Comparison of ENCODE assay signal across 8 cellular contexts in the genomic region with DNA sequence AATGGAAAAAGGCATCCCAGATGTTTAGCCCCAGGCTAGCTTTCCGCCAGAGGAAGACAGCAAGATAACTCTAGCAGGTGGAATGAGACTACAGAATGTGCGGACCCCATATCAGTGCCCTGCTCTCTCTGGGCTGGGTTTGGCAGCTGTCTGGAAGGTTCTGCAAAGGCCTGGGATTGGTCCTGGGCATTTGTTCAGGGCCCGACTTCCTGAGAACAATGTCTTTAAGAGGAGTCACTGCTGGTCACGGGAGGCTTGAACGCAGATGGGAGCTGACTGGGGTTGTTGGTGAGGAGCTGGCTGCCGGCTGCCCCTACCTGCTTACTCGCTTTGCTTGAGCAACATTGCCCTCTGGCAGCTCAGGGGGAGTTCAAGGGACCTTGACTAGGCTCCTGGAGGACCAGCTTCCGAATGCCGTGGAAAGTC.
DNase-seq lines count a peak whose midpoint lies in the region; ATAC-seq and TF ChIP-seq lines count a peak whose summit lies in the region.

No MANE protein-coding gene starts in this region.

- H3K4me3 ChIP-seq in breast epithelium (no peak overlapping the region), tibial artery (no peak overlapping the region), body of pancreas (no peak overlapping the region)

- no peak overlapping the region for H3K4me3 Mint-ChIP-seq in activated CD4-positive, alpha-beta T cell treated with anti-CD3 and anti-CD28 coated beads, Interleukin-2, amount 10 ng/mL, durations not matched to agents 7 days and 5 days

- H3K27me3 Mint-ChIP-seq in activated CD4-positive, alpha-beta T cell treated with anti-CD3 and anti-CD28 coated beads, Interleukin-2, amount 10 ng/mL, durations not matched to agents 7 days and 5 days = no peaks in the 10 kb centered on the region

- WGBS in body of pancreas, 2 donors = 79 to 84% methylated on average over 8 to 9 of the region's 9 CpGs

- no peaks in the 10 kb centered on the region for H3K36me3 Mint-ChIP-seq in activated CD4-positive, alpha-beta T cell treated with anti-CD3 and anti-CD28 coated beads, Interleukin-2, amount 10 ng/mL, durations not matched to agents 7 days and 5 days (ENCODE audit: low read depth)

- TF ChIP-seq CTCF in breast epithelium (IDR thresholded peaks at IDR 0.05) = no peak
- TF ChIP-seq CTCF in tibial artery (IDR thresholded peaks at IDR 0.05) = no peak
- TF ChIP-seq CTCF in body of pancreas (IDR thresholded peaks at IDR 0.05) = no peak

- no peak overlapping the region for H3K27ac Mint-ChIP-seq in activated CD4-positive, alpha-beta T cell treated with anti-CD3 and anti-CD28 coated beads, Interleukin-2, amount 10 ng/mL, durations not matched to agents 7 days and 5 days

- POLR2A ChIA-PET in activated CD4-positive, alpha-beta T cell treated with anti-CD3 and anti-CD28 coated beads, Interleukin-2, amount 10 ng/mL, durations not matched to agents 7 days and 5 days (lab: Charles Lee) = no interaction called here

- peaks cover 0 to 7% of the 10 kb centered on the region in 2 donors for H3K9me3 ChIP-seq in breast epithelium
- no peaks in the 10 kb centered on the region for H3K9me3 ChIP-seq in tibial artery
- H3K9me3 ChIP-seq in body of pancreas = no peaks in the 10 kb centered on the region

- peak overlapping the region; percentile 38 to 77 for H3K27ac ChIP-seq in breast epithelium
- H3K27ac ChIP-seq in tibial artery = peak overlapping the region; percentile 81 to 88
- peak overlapping the region in 1 of 4 donors; percentile 20 for H3K27ac ChIP-seq in body of pancreas

- H3K36me3 ChIP-seq in breast epithelium (no peaks in the 10 kb centered on the region), tibial artery (peaks cover 0 to 28% (median 16%) of the 10 kb centered on the region in 3 donors), body of pancreas (replicated peaks in 1 of 2; ENCODE audit: insufficient read depth in 1 of 2, low read depth in 2 of 2) (peaks cover 0 to 2% of the 10 kb centered on the region in 2 donors)

- CTCF ChIA-PET in activated CD4-positive, alpha-beta T cell treated with anti-CD3 and anti-CD28 coated beads, Interleukin-2, amount 10 ng/mL, durations not matched to agents 7 days and 5 days (lab: Charles Lee) = interaction anchor here (1.7 kb wide), 1 partner anchor 18 kb away, joined by 3 read pairs; no protein-coding TSS in a partner anchor

- DNase-seq in DMS53 (lab: John Stamatoyannopoulos, UW) (peak; percentile 56), DMS53 treated with DMSO at 0.1 percent for 48 hours (lab: John Stamatoyannopoulos, UW; ENCODE audit: unreplicated experiment) (no peak), breast epithelium (ENCODE audit: low spot score in 2 of 2) (no peak), left kidney (ENCODE audit: low read depth, low spot score) (peak; percentile 42), tibial artery (peak; percentile 55 to 83), body of pancreas (no peak)
- DNase-seq in stimulated activated naive CD8-positive, alpha-beta T cell treated with anti-CD3 and anti-CD28 coated beads, Interleukin-15, Interleukin-2, amounts not matched to agents 100 U/mL and 50 U/mL, for 24 hours = no peak
- DNase-seq in activated CD4-positive, alpha-beta T cell treated with anti-CD3 and anti-CD28 coated beads, Interleukin-2, amount 10 ng/mL, durations not matched to agents 7 days and 5 days = no peak

- no peak for ATAC-seq in body of pancreas
- ATAC-seq in stimulated activated naive CD8-positive, alpha-beta T cell treated with anti-CD3 and anti-CD28 coated beads, Interleukin-15, Interleukin-2, amounts not matched to agents 100 U/mL and 50 U/mL, for 24 hours = no peak

- intact Hi-C loops in breast epithelium (cut with DNase I; ENCODE audit: low total_unique reads) (no loop called here), tibial artery (cut with DNase I; ENCODE audit: low total_unique reads) (no loop called here), body of pancreas (cut with DNase I) (no loop called here)

- no peaks in the 10 kb centered on the region for H3K4me1 ChIP-seq in breast epithelium
- H3K4me1 ChIP-seq in tibial artery = peaks cover 0 to 51% (median 49%) of the 10 kb centered on the region in 4 donors
- peaks cover 23% of the 10 kb centered on the region for H3K4me1 ChIP-seq in body of pancreas

- H3K9me3 Mint-ChIP-seq in activated CD4-positive, alpha-beta T cell treated with anti-CD3 and anti-CD28 coated beads, Interleukin-2, amount 10 ng/mL, durations not matched to agents 7 days and 5 days = peaks cover 4% of the 10 kb centered on the region

- TF ChIP-seq POLR2A in breast epithelium (IDR thresholded peaks at IDR 0.05) (no peak), body of pancreas (IDR thresholded peaks at IDR 0.05) (no peak)

- no peaks in the 10 kb centered on the region for H3K4me1 Mint-ChIP-seq in activated CD4-positive, alpha-beta T cell treated with anti-CD3 and anti-CD28 coated beads, Interleukin-2, amount 10 ng/mL, durations not matched to agents 7 days and 5 days

- H3K27me3 ChIP-seq in breast epithelium = no peaks in the 10 kb centered on the region
- no peaks in the 10 kb centered on the region for H3K27me3 ChIP-seq in tibial artery
- H3K27me3 ChIP-seq in body of pancreas = no peaks in the 10 kb centered on the region

Comparison
In these comparisons a context has a peak if more than half of its experiments do, and no peak if none do; other contexts are left out.
1. DNase-seq: peak in DMS53 (single experiment), left kidney (single experiment) and tibial artery (2 of 2); none in DMS53 treated with DMSO at 0.1 percent for 48 hours (single experiment), breast epithelium (0 of 2), body of pancreas (0 of 4), stimulated activated naive CD8-positive, alpha-beta T cell treated with anti-CD3 and anti-CD28 coated beads, Interleukin-15, Interleukin-2, amounts not matched to agents 100 U/mL and 50 U/mL, for 24 hours (single experiment) and activated CD4-positive, alpha-beta T cell treated with anti-CD3 and anti-CD28 coated beads, Interleukin-2, amount 10 ng/mL, durations not matched to agents 7 days and 5 days (single experiment).